In the genomic region with DNA sequence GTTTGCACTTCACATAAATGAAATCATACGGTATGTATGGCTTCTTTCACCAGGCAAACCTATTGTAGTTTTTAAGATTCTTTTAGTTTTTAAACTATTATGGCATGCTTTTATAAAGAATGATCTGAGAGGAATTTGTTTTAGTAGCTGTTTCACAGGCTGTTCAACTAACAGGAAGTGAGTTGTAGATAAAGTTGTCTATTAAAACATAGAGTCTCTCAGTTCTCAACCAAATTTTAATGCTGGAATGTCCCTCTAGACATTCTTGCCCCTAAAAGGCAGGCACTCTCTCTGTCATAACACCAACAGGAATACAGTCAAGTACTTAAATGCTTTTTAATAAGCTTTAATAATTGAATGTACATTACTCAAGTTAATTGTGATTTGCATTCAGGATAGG, we compare ENCODE assay signal across 19 cellular contexts.
DNase-seq lines count a peak whose midpoint lies in the region; ATAC-seq, FAIRE-seq and TF ChIP-seq lines count a peak whose summit lies in the region.
"Had no signal": no experiment of that assay in that cellular context is flagged by ENCODE, and none has a peak within 500 bp of the region (broad histone marks: within the 10 kb centered on the region; RNA-seq: fewer than 3 reads in every experiment).

No MANE protein-coding gene starts in this region.

- H3K9me3 ChIP-seq in SK-N-MC (ENCODE audit: low read depth, low read length) (no peaks in the 10 kb centered on the region), endothelial cell of umbilical vein (replicated peaks; ENCODE audit: control insufficient read depth, insufficient read depth, low read length) (no peaks in the 10 kb centered on the region)
- H3K9me3 ChIP-seq: SJCRH30 had no signal

- CTCF ChIA-PET in endothelial cell of umbilical vein (lab: Charles Lee) = interaction anchor here (1.1 to 2.3 kb wide), 5 partner anchors 16 to 34 kb away, joined by 3 to 8 read pairs (median 4); no protein-coding TSS in a partner anchor
- CTCF ChIA-PET in activated naive CD4-positive, alpha-beta T cell treated with anti-CD3 and anti-CD28 coated beads for 36 hours (lab: Charles Lee) = interaction anchor here (1.8 kb wide), 1 partner anchor 34 kb away, joined by 7 read pairs; no protein-coding TSS in a partner anchor

- H3K9me1 ChIP-seq in endothelial cell of umbilical vein (replicated peaks; ENCODE audit: control insufficient read depth, extremely low read depth, insufficient read depth, low read length) = no peaks in the 10 kb centered on the region

- peak overlapping the region; percentile 81 for H3K27ac ChIP-seq in SK-N-MC
- H3K27ac ChIP-seq in endothelial cell of umbilical vein (ENCODE audit: insufficient read depth, low read depth, low read length) = peak overlapping the region; percentile 57
- H3K27ac ChIP-seq: KMS-11, SJCRH30 had no signal

- peaks cover 3% of the 10 kb centered on the region for H3K36me3 Mint-ChIP-seq in activated naive CD4-positive, alpha-beta T cell treated with anti-CD3 and anti-CD28 coated beads for 36 hours (ENCODE audit: low read depth)

- FAIRE-seq in GM12891 (lab: Jason Lieb, UNC) = no peak
- peak; percentile 62 for FAIRE-seq in endothelial cell of umbilical vein (lab: Jason Lieb, UNC)

- peak overlapping the region; percentile 57 for H2AFZ ChIP-seq in endothelial cell of umbilical vein (ENCODE audit: low read depth, low read length)
- H2AFZ ChIP-seq: GM23338 had no signal

- no peaks in the 10 kb centered on the region for H4K20me1 ChIP-seq in endothelial cell of umbilical vein (replicated peaks; ENCODE audit: control insufficient read depth, extremely low read depth, insufficient read depth, low read length)

- H3K27me3 Mint-ChIP-seq in activated naive CD4-positive, alpha-beta T cell treated with anti-CD3 and anti-CD28 coated beads for 36 hours (ENCODE audit: low read depth) = no peaks in the 10 kb centered on the region
- H3K27me3 Mint-ChIP-seq: activated naive CD8-positive, alpha-beta T cell treated with anti-CD3 and anti-CD28 coated beads, Interleukin-2, amount 50 U/mL, for 24 hours had no signal

- peaks cover 24% of the 10 kb centered on the region for H3K4me1 ChIP-seq in endothelial cell of umbilical vein (ENCODE audit: control insufficient read depth, extremely low read depth, insufficient read depth, low read length)
- H3K4me1 ChIP-seq: SJCRH30 had no signal

- H3K4me3 Mint-ChIP-seq in activated naive CD4-positive, alpha-beta T cell treated with anti-CD3 and anti-CD28 coated beads for 36 hours = no peak overlapping the region
- H3K4me3 Mint-ChIP-seq: activated naive CD8-positive, alpha-beta T cell treated with anti-CD3 and anti-CD28 coated beads, Interleukin-2, amount 50 U/mL, for 24 hours; CD8-positive, alpha-beta T cell; GM23338; WTC11 had no signal

- TF ChIP-seq POLR2A in GM12891 (IDR thresholded peaks at IDR 0.05; ENCODE audit: low read depth, low read length) (no peak), endothelial cell of umbilical vein (IDR thresholded peaks at IDR 0.05; ENCODE audit: low read depth, low read length) (no peak)

- H3K36me3 ChIP-seq in SK-N-MC (ENCODE audit: insufficient read depth, low read length) (no peaks in the 10 kb centered on the region), endothelial cell of umbilical vein (ENCODE audit: control insufficient read depth in 2 of 2, extremely low read depth in 1 of 2, insufficient read depth in 2 of 2, low read length in 2 of 2) (no peaks in the 10 kb centered on the region)
- H3K36me3 ChIP-seq: SJCRH30 had no signal

- dilution Hi-C loops in endothelial cell of umbilical vein (cut with MboI; ENCODE audit: extremely low pct_ligation_motif_present, low sequenced_read_pairs) = no loop called here

- POLR2A ChIA-PET in endothelial cell of umbilical vein (lab: Charles Lee) = no interaction called here

- no peaks in the 10 kb centered on the region for H3K9me3 Mint-ChIP-seq in activated naive CD4-positive, alpha-beta T cell treated with anti-CD3 and anti-CD28 coated beads for 36 hours

- no TSS peak for BruUV-seq in endothelial cell of umbilical vein (replicated peaks; lab: Mats Ljungman, UMichigan)

- no peak overlapping the region for H3K9ac ChIP-seq in SK-N-MC (ENCODE audit: insufficient read length)
- no peak overlapping the region for H3K9ac ChIP-seq in endothelial cell of umbilical vein (replicated peaks; ENCODE audit: extremely low read depth, insufficient read depth, low read length)
- H3K9ac ChIP-seq: KMS-11 had no signal

- DNase-seq in GM12891 (ENCODE audit: insufficient read length, low spot score) = no peak
- peak; percentile 51 for DNase-seq in SK-N-MC (ENCODE audit: low read depth, low spot score)
- peak; percentile 61 for DNase-seq in endothelial cell of umbilical vein (ENCODE audit: low read depth, low spot score)
- DNase-seq in pulmonary artery endothelial cell (ENCODE audit: low read depth, low spot score) = peak; percentile 13
- DNase-seq in activated naive CD4-positive, alpha-beta T cell treated with anti-CD3 and anti-CD28 coated beads for 36 hours = no peak
- DNase-seq in NCI-H187 (lab: John Stamatoyannopoulos, UW) = no peak
- DNase-seq in medulla oblongata (ENCODE audit: extremely low spot score) = no peak
- DNase-seq: activated naive CD8-positive, alpha-beta T cell treated with anti-CD3 and anti-CD28 coated beads, Interleukin-2, amount 50 U/mL, for 24 hours; CD8-positive, alpha-beta T cell; effector CD4-positive, alpha-beta T cell; islet precursor cell; NCI-H2081; NCI-H82 had no signal

- no peaks in the 10 kb centered on the region for H3K79me2 ChIP-seq in endothelial cell of umbilical vein (ENCODE audit: control insufficient read depth, insufficient read depth, low read length)

- no peak overlapping the region for H3K27ac Mint-ChIP-seq in activated naive CD4-positive, alpha-beta T cell treated with anti-CD3 and anti-CD28 coated beads for 36 hours
- H3K27ac Mint-ChIP-seq: activated naive CD8-positive, alpha-beta T cell treated with anti-CD3 and anti-CD28 coated beads, Interleukin-2, amount 50 U/mL, for 24 hours; CD8-positive, alpha-beta T cell; GM23338; WTC11 had no signal

- H3K4me3 ChIP-seq in SK-N-MC = peak overlapping the region; percentile 29; the same call in 1 of the 2 replicates
- no peak overlapping the region for H3K4me3 ChIP-seq in endothelial cell of umbilical vein (replicated peaks in 1 of 3; ENCODE audit: insufficient read depth in 1 of 3, low read depth in 1 of 3, low read length in 3 of 3)
- H3K4me3 ChIP-seq: GM23338, SJCRH30 had no signal

- no peaks in the 10 kb centered on the region for H3K27me3 ChIP-seq in endothelial cell of umbilical vein (ENCODE audit: control insufficient read depth in 2 of 2, insufficient read depth in 2 of 2, low read length in 2 of 2)
- H3K27me3 ChIP-seq: SJCRH30 had no signal

- TF ChIP-seq CTCF in endothelial cell of umbilical vein (IDR thresholded peaks at IDR 0.05; ENCODE audit: extremely low read depth in 1 of 2, insufficient read depth in 1 of 2, low read depth in 1 of 2, low read length in 2 of 2) = no peak

- no peak for ATAC-seq in GM18867 (IDR thresholded peaks at IDR 0.05; ENCODE audit: unreplicated experiment)
- ATAC-seq: activated naive CD8-positive, alpha-beta T cell treated with anti-CD3 and anti-CD28 coated beads, Interleukin-2, amount 50 U/mL, for 24 hours; CD8-positive, alpha-beta T cell; GM23338; sciatic nerve; WTC11 had no signal

- H3K4me1 Mint-ChIP-seq in activated naive CD4-positive, alpha-beta T cell treated with anti-CD3 and anti-CD28 coated beads for 36 hours (ENCODE audit: low read depth) = peaks cover 12% of the 10 kb centered on the region
- H3K4me1 Mint-ChIP-seq: activated naive CD8-positive, alpha-beta T cell treated with anti-CD3 and anti-CD28 coated beads, Interleukin-2, amount 50 U/mL, for 24 hours; GM23338; WTC11 had no signal

- peak overlapping the region; percentile 51 for H3K4me2 ChIP-seq in endothelial cell of umbilical vein (ENCODE audit: insufficient read depth, low read length)
- H3K4me2 ChIP-seq: GM23338, KMS-11 had no signal

- intact Hi-C loops in endothelial cell of umbilical vein (cut with micrococcal nuclease) = no loop called here
- intact Hi-C loops in activated naive CD4-positive, alpha-beta T cell treated with anti-CD3 and anti-CD28 coated beads for 36 hours (cut with micrococcal nuclease) = loop anchor here (2.0 kb wide), 1 partner anchor 38 kb away; no protein-coding TSS in a partner anchor

TF ChIP-seq in GM12891, 5 proteins besides CTCF, POLR2A, EP300 and RAD21:
- TF ChIP-seq POU2F2 (IDR thresholded peaks at IDR 0.05; ENCODE audit: low read depth, low read length) = no peak
- TF ChIP-seq TAF1 (IDR thresholded peaks at IDR 0.05; ENCODE audit: low read depth, low read length) = no peak
- TF ChIP-seq SPI1 (IDR thresholded peaks at IDR 0.05; ENCODE audit: low read depth, low read length) = peak; percentile 22; the same call in 1 of the 2 replicates

TF ChIP-seq in endothelial cell of umbilical vein, 7 proteins besides CTCF, POLR2A, EP300 and RAD21:
- TF ChIP-seq MYC (IDR thresholded peaks at IDR 0.05; ENCODE audit: low read depth, low read length) (no peak), JUN (IDR thresholded peaks at IDR 0.05; ENCODE audit: borderline replicate concordance, insufficient read depth, insufficient read length, low read depth) (no peak), FOS (IDR thresholded peaks at IDR 0.05; ENCODE audit: borderline replicate concordance, insufficient read depth, low read length) (no peak), EZH2 (IDR thresholded peaks at IDR 0.05; ENCODE audit: borderline replicate concordance, low read depth, low read length, severe bottlenecking) (no peak), POLR2AphosphoS5 (IDR thresholded peaks at IDR 0.05; ENCODE audit: insufficient read depth, low read depth, low read length) (no peak), GATA2 (IDR thresholded peaks at IDR 0.05; ENCODE audit: insufficient read depth, insufficient read length, low read depth, low read length) (no peak), MAX (IDR thresholded peaks at IDR 0.05; ENCODE audit: insufficient read depth, insufficient read length) (no peak)

Comparison
In these comparisons a context has a peak if more than half of its experiments do, and no peak if none do; other contexts are left out.
1. DNase-seq: peak in SK-N-MC (single experiment), endothelial cell of umbilical vein (single experiment) and pulmonary artery endothelial cell (single experiment); none in GM12891 (single experiment), activated naive CD4-positive, alpha-beta T cell treated with anti-CD3 and anti-CD28 coated beads for 36 hours (single experiment), NCI-H187 (0 of 2) and medulla oblongata (single experiment).